11 cellular contexts compared by ENCODE assay signal in genomic region chr17:10151667-10152496, GRCh38. TPM values are rescaled to one million over a fixed set of nuclear protein-coding genes. Genes with fewer than 3 reads are reported as not detected.
DNase-seq lines count a peak whose midpoint lies in the region; ATAC-seq, FAIRE-seq and TF ChIP-seq lines count a peak whose summit lies in the region.
"Had no signal": no experiment of that assay in that cellular context is flagged by ENCODE, and none has a peak within 500 bp of the region (broad histone marks: within the 10 kb centered on the region; RNA-seq: fewer than 3 reads in every experiment).

No MANE protein-coding gene starts in this region.

- no peaks in the 10 kb centered on the region for H4K20me1 ChIP-seq in BLaER1 treated with 17β-estradiol and CSF1 and Interleukin-3, amounts not matched to agents 10 nM and 100 nM

- H3K36me3 ChIP-seq in BLaER1 treated with 17β-estradiol and CSF1 and Interleukin-3, amounts not matched to agents 10 nM and 100 nM, result 0 out of 22 replicates have a peak, but pooled peaks cover 0 to 5% (median 0%) of the 10 kb centered on the region in 11 experiments

- DNase-seq in activated B cell treated with CpG ODN at 0.5 μM for 24 hours (no peak), memory B cell (ENCODE audit: low spot score in 2 of 2) (no peak), NCI-H345 treated with DMSO at 0.1 percent for 48 hours (lab: John Stamatoyannopoulos, UW; ENCODE audit: unreplicated experiment) (no peak), D721Med (ENCODE audit: insufficient read length, low spot score) (no peak)
- no peak for DNase-seq in stimulated activated naive CD4-positive, alpha-beta T cell treated with Interleukin-2 at 50 U/mL for 16 hours (lab: John Stamatoyannopoulos, UW)
- DNase-seq: NCI-H146 had no signal

- H3K27me3 ChIP-seq in BLaER1 treated with 17β-estradiol and CSF1 and Interleukin-3, amounts not matched to agents 10 nM and 100 nM, result no peaks in the 10 kb centered on the region

- H3K4me1 ChIP-seq in BLaER1 treated with 17β-estradiol and CSF1 and Interleukin-3, amounts not matched to agents 10 nM and 100 nM, result peaks cover 87 to 100% (median 99%) of the 10 kb centered on the region in 10 experiments

- POLR2A ChIA-PET in activated B cell treated with CpG ODN at 0.5 μM for 24 hours (lab: Charles Lee), result interaction anchor here (0.5 to 2.3 kb wide), 11 partner anchors 13 to 119 kb away, joined by 3 to 7 read pairs (median 4); no protein-coding TSS in a partner anchor

- 0 out of 22 replicates have a peak, but pooled peaks cover 0 to 4% (median 0%) of the 10 kb centered on the region in 11 experiments for H3K9me3 ChIP-seq in BLaER1 treated with 17β-estradiol and CSF1 and Interleukin-3, amounts not matched to agents 10 nM and 100 nM (replicated peaks in 1 of 11)

- H3K4me1 Mint-ChIP-seq in activated B cell treated with CpG ODN at 0.5 μM for 24 hours (peaks cover 59% of the 10 kb centered on the region), memory B cell (peaks cover 15% of the 10 kb centered on the region)

- H3K36me3 Mint-ChIP-seq in activated B cell treated with CpG ODN at 0.5 μM for 24 hours (ENCODE audit: low read depth) (no peaks in the 10 kb centered on the region), memory B cell (no peaks in the 10 kb centered on the region)

- peak; percentile 43 for ATAC-seq in HG02852 (IDR thresholded peaks at IDR 0.05; ENCODE audit: unreplicated experiment)
- peak; percentile 47 for ATAC-seq in activated B cell treated with CpG ODN at 0.5 μM for 24 hours (ENCODE audit: low read depth)
- ATAC-seq in memory B cell (ENCODE audit: low read depth), result peak; percentile 58
- no peak for ATAC-seq in HG03565 (IDR thresholded peaks at IDR 0.05; ENCODE audit: unreplicated experiment)

- H3K4me3 Mint-ChIP-seq in activated B cell treated with CpG ODN at 0.5 μM for 24 hours (peak overlapping the region; percentile 20), memory B cell (no peak overlapping the region)

- H3K27me3 Mint-ChIP-seq in activated B cell treated with CpG ODN at 0.5 μM for 24 hours, result no peaks in the 10 kb centered on the region
- H3K27me3 Mint-ChIP-seq in memory B cell, result no peaks in the 10 kb centered on the region

- H3K9me3 Mint-ChIP-seq in activated B cell treated with CpG ODN at 0.5 μM for 24 hours (no peaks in the 10 kb centered on the region), memory B cell (no peaks in the 10 kb centered on the region)

- CTCF ChIA-PET in activated B cell treated with CpG ODN at 0.5 μM for 24 hours (lab: Charles Lee), result interaction anchor here (0.7 kb wide), 1 partner anchor 34 kb away, joined by 3 read pairs; no protein-coding TSS in a partner anchor

- no peak for FAIRE-seq in D721Med (lab: Jason Lieb, UNC)
- FAIRE-seq: endometrium, urothelium cell line had no signal

- peak overlapping the region; percentile 12 to 71 (median 64); a peak in 17 of 22 replicates for H3K9ac ChIP-seq in BLaER1 treated with 17β-estradiol and CSF1 and Interleukin-3, amounts not matched to agents 10 nM and 100 nM

- peak overlapping the region; percentile 52 to 98 (median 90) for H3K4me2 ChIP-seq in BLaER1 treated with 17β-estradiol and CSF1 and Interleukin-3, amounts not matched to agents 10 nM and 100 nM

- peak overlapping the region; percentile 81 for H3K27ac Mint-ChIP-seq in activated B cell treated with CpG ODN at 0.5 μM for 24 hours
- H3K27ac Mint-ChIP-seq in memory B cell, result peak overlapping the region; percentile 36

- TF ChIP-seq CTCF in activated B cell treated with CpG ODN at 0.5 μM for 24 hours (IDR thresholded peaks at IDR 0.05) (no peak), D721Med (IDR thresholded peaks at IDR 0.05; ENCODE audit: insufficient read depth, missing control alignments) (no peak)

- peak overlapping the region in 2 of 10 experiments; percentile 15 to 19; a peak in 1 of 20 replicates for H3K4me3 ChIP-seq in BLaER1 treated with 17β-estradiol and CSF1 and Interleukin-3, amounts not matched to agents 10 nM and 100 nM

- intact Hi-C loops in activated B cell treated with CpG ODN at 0.5 μM for 24 hours (cut with micrococcal nuclease), result loop anchor here (1.0 kb wide), 2 partner anchors 33 to 100 kb away; no protein-coding TSS in a partner anchor

- H3K27ac ChIP-seq in BLaER1 treated with 17β-estradiol and CSF1 and Interleukin-3, amounts not matched to agents 10 nM and 100 nM, result peak overlapping the region; percentile 79 to 92 (median 87)

RNA-seq across cellular contexts. Expression of gene GAS7, which starts 46.5 kb away (rescaled TPM):
- 39.8 and 44.2 TPM in 2 replicates for total RNA-seq in activated B cell treated with CpG ODN at 0.5 μM for 24 hours
